In genomic region chr9:128358090-128358489, GRCh38 we compare ENCODE assay signal across 7 cellular contexts.
"Had no signal": no experiment of that assay in that cellular context is flagged by ENCODE, and none has a peak within 500 bp of the region (broad histone marks: within the 10 kb centered on the region; RNA-seq: fewer than 3 reads in every experiment).

No MANE protein-coding gene starts in this region.

- FAIRE-seq: H1, H54, HTR-8/SVneo, K562 had no signal

- H3K4me3 ChIP-seq: GM23338, K562 had no signal

- H3K4me2 ChIP-seq: GM23338 had no signal

- H3K27ac Mint-ChIP-seq: GM23338, H9 had no signal

- DNase-seq: H9, HCEC 1CT had no signal

- H2AFZ ChIP-seq: GM23338 had no signal

- H3K9me3 Mint-ChIP-seq: GM23338, H9 had no signal

- ATAC-seq: GM23338, K562 had no signal
